8 cellular contexts compared by ENCODE assay signal in genomic region chr17:75047398-75048098, GRCh38. TPM values are rescaled to one million over a fixed set of nuclear protein-coding genes. Genes with fewer than 3 reads are reported as not detected.
A peak's percentile ranks its signal among the peaks of the same experiment; 100 is the strongest.
DNase-seq lines count a peak whose midpoint lies in the region; ATAC-seq and TF ChIP-seq lines count a peak whose summit lies in the region.

No MANE protein-coding gene starts in this region.

- peak; percentile 10 for ATAC-seq in HG03095 (IDR thresholded peaks at IDR 0.05; ENCODE audit: unreplicated experiment)
- peak; percentile 3 for ATAC-seq in effector memory CD8-positive, alpha-beta T cell (replicated peaks)

- H3K4me1 Mint-ChIP-seq in effector memory CD8-positive, alpha-beta T cell (ENCODE audit: low read depth in 2 of 2): peaks cover 21 to 38% of the 10 kb centered on the region in 2 donors

- peak overlapping the region; percentile 95 to 100 for H3K4me3 Mint-ChIP-seq in effector memory CD8-positive, alpha-beta T cell

- H3K27me3 ChIP-seq in mucosa of stomach (ENCODE audit: control insufficient read depth, insufficient read depth, low read length) (no peaks in the 10 kb centered on the region), tibial nerve (no peaks in the 10 kb centered on the region)

- H3K36me3 ChIP-seq in mucosa of stomach (ENCODE audit: control insufficient read depth, insufficient read depth, low read length) (no peaks in the 10 kb centered on the region), tibial nerve (peaks cover 0 to 21% (median 0%) of the 10 kb centered on the region in 3 donors)

- no peaks in the 10 kb centered on the region for H3K27me3 Mint-ChIP-seq in effector memory CD8-positive, alpha-beta T cell

- DNase-seq in NCI-H146 (lab: John Stamatoyannopoulos, UW): peak; percentile 22
- no peak for DNase-seq in NCI-H146 treated with DMSO at 0.1 percent for 48 hours (lab: John Stamatoyannopoulos, UW; ENCODE audit: unreplicated experiment)
- peak in 1 of 3 experiments; percentile 23 for DNase-seq in effector memory CD8-positive, alpha-beta T cell
- peak in 1 of 2 donors; percentile 9 for DNase-seq in tibial nerve (ENCODE audit: low spot score in 2 of 2)
- DNase-seq in cortex of kidney (lab: John Stamatoyannopoulos, UW): no peak

- peak overlapping the region; percentile 82 to 98 (median 92) for H3K27ac ChIP-seq in tibial nerve

- H3K9me3 Mint-ChIP-seq in effector memory CD8-positive, alpha-beta T cell: no peaks in the 10 kb centered on the region

- peak overlapping the region; percentile 94 to 95 for H3K27ac Mint-ChIP-seq in effector memory CD8-positive, alpha-beta T cell

- peaks cover 6% of the 10 kb centered on the region for H3K4me1 ChIP-seq in mucosa of stomach (ENCODE audit: control insufficient read depth, insufficient read depth, low read length)
- H3K4me1 ChIP-seq in tibial nerve: peaks cover 0 to 37% (median 21%) of the 10 kb centered on the region in 4 donors

- TF ChIP-seq POLR2A in tibial nerve (IDR thresholded peaks at IDR 0.05): no peak

- TF ChIP-seq CTCF in WI38 (IDR thresholded peaks at IDR 0.05; ENCODE audit: low read depth, low read length): no peak
- no peak for TF ChIP-seq CTCF in tibial nerve (IDR thresholded peaks at IDR 0.05)

- peak overlapping the region; percentile 76 for H3K9ac ChIP-seq in mucosa of stomach (ENCODE audit: low read length)

- peaks cover 38% of the 10 kb centered on the region for H3K36me3 Mint-ChIP-seq in effector memory CD8-positive, alpha-beta T cell (ENCODE audit: insufficient read depth)

- H3K4me3 ChIP-seq in WI38 (ENCODE audit: low read depth, low read length) (peak overlapping the region; percentile 92), mucosa of stomach (ENCODE audit: low read length) (peak overlapping the region; percentile 56), tibial nerve (peak overlapping the region; percentile 65 to 98 (median 78))

- 0 to 1% methylated on average over 33 to 37 of the region's 38 CpGs for WGBS in tibial nerve, 2 donors

- H3K9me3 ChIP-seq in mucosa of stomach (ENCODE audit: control insufficient read depth, low read length) (no peaks in the 10 kb centered on the region), tibial nerve (no peaks in the 10 kb centered on the region)

- no peak for TF ChIP-seq EP300 in tibial nerve (IDR thresholded peaks at IDR 0.05)

RNA-seq across cellular contexts. Expression of gene KCTD2, which starts 0.5 kb away (rescaled TPM):
- 10 to 100 TPM; 24.9 to 33.5 (median 32.6) TPM for total RNA-seq in tibial nerve

RNA-seq across cellular contexts. Expression of gene ATP5PD, which starts 0.8 kb away (rescaled TPM):
- 100 to 1,000 TPM; 171 to 241 (median 220) TPM for total RNA-seq in tibial nerve

RNA-seq across cellular contexts. Expression of gene MRPL58, which starts 35.1 kb away (rescaled TPM):
- 10 to 100 TPM; 32.1 to 51.9 (median 46.0) TPM for total RNA-seq in tibial nerve

RNA-seq across cellular contexts. Expression of gene SLC16A5, which starts 40.2 kb away (rescaled TPM):
- 10 to 100 TPM in 1 of 4 donors, 1 to 10 TPM in 3; 4.6 to 27.9 (median 7.7) TPM for total RNA-seq in tibial nerve
